In genomic region chr12:56221233-56221756, GRCh38 we compare ENCODE assay signal across 8 cellular contexts. TPM values are rescaled to one million over a fixed set of nuclear protein-coding genes. Genes with fewer than 3 reads are reported as not detected.
A peak's percentile ranks its signal among the peaks of the same experiment; 100 is the strongest.
DNase-seq lines count a peak whose midpoint lies in the region; ATAC-seq, FAIRE-seq and TF ChIP-seq lines count a peak whose summit lies in the region.

No MANE protein-coding gene starts in this region.

- DNase-seq in DMS79 treated with DMSO at 0.1 percent for 48 hours (lab: John Stamatoyannopoulos, UW) (peak; percentile 12), DMS79 (lab: John Stamatoyannopoulos, UW) (no peak), LNCaP clone FGC (ENCODE audit: low read depth) (no peak), astrocyte (ENCODE audit: low read depth) (peak; percentile 82), hippocampal formation (lab: John Stamatoyannopoulos, UW) (peak; percentile 24 to 43), retina (peak; percentile 78), NCI-H1436 (lab: John Stamatoyannopoulos, UW) (no peak)

- H3K9me3 Mint-ChIP-seq in astrocyte (ENCODE audit: unreplicated experiment) = no peaks in the 10 kb centered on the region

- TF ChIP-seq CTCF in LNCaP clone FGC (IDR thresholded peaks at IDR 0.05; ENCODE audit: control insufficient read depth, extremely low read depth, insufficient read depth) (no peak), astrocyte (IDR thresholded peaks at IDR 0.05; ENCODE audit: insufficient read depth, low read depth, low read length) (no peak)

- no peaks in the 10 kb centered on the region for H3K27me3 ChIP-seq in astrocyte (ENCODE audit: insufficient read depth, low read length)

- peak overlapping the region; percentile 85 for H2AFZ ChIP-seq in astrocyte (ENCODE audit: low read depth, low read length)

- H3K4me3 ChIP-seq in LNCaP clone FGC (ENCODE audit: low read depth, low read length) (peak overlapping the region; percentile 71), astrocyte (ENCODE audit: insufficient read depth, low read depth, low read length) (peak overlapping the region; percentile 81)

- H3K4me1 Mint-ChIP-seq in astrocyte (ENCODE audit: low read depth, unreplicated experiment) = peaks cover 12% of the 10 kb centered on the region

- no peaks in the 10 kb centered on the region for H3K36me3 ChIP-seq in astrocyte (ENCODE audit: insufficient read depth, low read length)

- H3K36me3 Mint-ChIP-seq in astrocyte (ENCODE audit: low read depth, unreplicated experiment) = peaks cover 5% of the 10 kb centered on the region

- H3K79me2 ChIP-seq in astrocyte (ENCODE audit: insufficient read depth, low read length) = peaks cover 43% of the 10 kb centered on the region

- peak overlapping the region; percentile 97 for H3K4me3 Mint-ChIP-seq in astrocyte (ENCODE audit: unreplicated experiment)

- peak overlapping the region; percentile 92 for H3K27ac ChIP-seq in astrocyte (ENCODE audit: low read depth, low read length)

- peak overlapping the region; percentile 92 for H3K4me2 ChIP-seq in astrocyte (ENCODE audit: low read length)

- H3K9ac ChIP-seq in astrocyte (ENCODE audit: low read length) = peak overlapping the region; percentile 94

- no peaks in the 10 kb centered on the region for H3K9me3 ChIP-seq in astrocyte (ENCODE audit: insufficient read depth, low read depth, low read length)

- no peak for FAIRE-seq in astrocyte (lab: Jason Lieb, UNC)

- H3K4me1 ChIP-seq in astrocyte (ENCODE audit: insufficient read depth, low read length) = peaks cover 19% of the 10 kb centered on the region

- H3K27ac Mint-ChIP-seq in astrocyte (ENCODE audit: unreplicated experiment) = peak overlapping the region; percentile 99

- H3K27me3 Mint-ChIP-seq in astrocyte (ENCODE audit: low read depth, unreplicated experiment) = no peaks in the 10 kb centered on the region

- peak; percentile 25 for ATAC-seq in GM21529 (IDR thresholded peaks at IDR 0.05; ENCODE audit: unreplicated experiment)

- H4K20me1 ChIP-seq in astrocyte (ENCODE audit: insufficient read depth, low read length) = peaks cover 7% of the 10 kb centered on the region

RNA-seq across cellular contexts. Expression of gene RNF41, which starts 0.4 kb away (rescaled TPM):
- 85.8 and 85.9 TPM in 2 replicates for total RNA-seq in astrocyte

RNA-seq across cellular contexts. Expression of gene NABP2, which starts 2.8 kb away (rescaled TPM):
- total RNA-seq in astrocyte = 29.1 and 29.9 TPM in 2 replicates

RNA-seq across cellular contexts. Expression of gene SLC39A5, which starts 8.6 kb away (rescaled TPM):
- 0.39 TPM in 1 of 2 replicates, not detected in the other for total RNA-seq in astrocyte

RNA-seq across cellular contexts. Expression of gene SMARCC2, which starts 32.0 kb away (rescaled TPM):
- total RNA-seq in astrocyte = 57.5 and 57.6 TPM in 2 replicates

RNA-seq across cellular contexts. Expression of gene ANKRD52, which starts 36.9 kb away (rescaled TPM):
- total RNA-seq in astrocyte = 98.4 and 105 TPM in 2 replicates

Comparison
In these comparisons a context has a peak if more than half of its experiments do, and no peak if none do; other contexts are left out.
1. DNase-seq: peak in DMS79 treated with DMSO at 0.1 percent for 48 hours (single experiment), astrocyte (single experiment), hippocampal formation (2 of 2) and retina (single experiment); none in DMS79 (single experiment), LNCaP clone FGC (single experiment) and NCI-H1436 (single experiment).